In the genomic region with DNA sequence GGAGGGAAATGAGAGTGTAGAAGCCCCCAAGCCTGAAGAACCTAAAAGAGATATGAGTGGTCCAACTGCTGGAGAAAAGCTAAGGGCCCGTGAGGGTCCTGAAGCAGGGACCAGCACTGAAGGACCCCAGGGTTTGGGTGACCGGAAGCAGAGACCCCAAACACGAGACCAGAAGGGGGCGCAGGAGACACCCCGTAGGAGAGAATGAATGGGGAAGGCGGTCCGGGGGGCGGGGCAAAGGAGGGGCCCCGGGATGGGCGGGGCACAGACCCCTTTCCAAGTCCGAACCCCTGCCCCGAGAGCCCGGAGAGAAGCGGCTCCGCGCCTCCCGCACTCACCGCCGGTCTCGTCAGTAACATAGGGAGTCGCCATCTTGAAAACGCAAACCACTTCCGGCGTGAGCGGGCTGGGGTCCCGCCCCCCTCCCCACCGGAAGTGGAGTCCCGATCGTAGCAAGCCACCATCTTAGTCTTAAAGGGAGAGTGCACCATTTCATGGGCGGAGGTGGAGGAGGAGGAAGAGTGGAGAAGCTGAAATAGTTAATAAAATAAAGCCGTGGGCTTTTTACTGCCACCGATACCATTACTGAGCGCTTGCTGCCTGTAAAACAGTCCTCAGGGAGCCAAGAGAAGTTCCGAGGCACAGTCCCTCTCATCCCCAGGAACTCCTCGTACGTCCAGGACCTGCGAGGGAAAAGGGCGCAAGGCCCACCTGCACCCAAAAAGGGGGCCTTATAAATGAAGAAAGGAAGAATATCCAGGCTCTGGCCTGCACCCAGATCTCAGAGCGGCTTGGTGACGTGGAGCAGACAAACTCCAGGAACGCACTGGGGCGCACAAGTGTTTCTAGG, we compare ENCODE assay signal across 8 cellular contexts. TPM values are rescaled to one million over a fixed set of nuclear protein-coding genes. Genes with fewer than 3 reads are reported as not detected.
A peak's percentile ranks its signal among the peaks of the same experiment; 100 is the strongest.
DNase-seq lines count a peak whose midpoint lies in the region; ATAC-seq and TF ChIP-seq lines count a peak whose summit lies in the region.

No MANE protein-coding gene starts in this region.

- peak overlapping the region; percentile 74 for H3K4me3 ChIP-seq in Caco-2 (ENCODE audit: low read depth, low read length)
- H3K4me3 ChIP-seq in HUES48 (ENCODE audit: low read depth, low read length): peak overlapping the region; percentile 87
- H3K4me3 ChIP-seq in endodermal cell (ENCODE audit: low read length): peak overlapping the region; percentile 91

- H3K27me3 ChIP-seq in Caco-2 (replicated peaks; ENCODE audit: control insufficient read depth, insufficient read depth, low read length) (no peaks in the 10 kb centered on the region), HUES48 (ENCODE audit: control insufficient read depth, insufficient read depth, low read length) (0 out of 2 replicates have a peak, but pooled peaks cover 2% of the 10 kb centered on the region), endodermal cell (ENCODE audit: control insufficient read depth, insufficient read depth, low read length, poor library complexity, severe bottlenecking) (peaks cover 6% of the 10 kb centered on the region)

- peak overlapping the region; percentile 97 for H3K27ac ChIP-seq in HUES48 (ENCODE audit: low read depth, low read length)
- peak overlapping the region; percentile 75 for H3K27ac ChIP-seq in endodermal cell (ENCODE audit: low read depth, low read length)

- ATAC-seq in GM21367 (IDR thresholded peaks at IDR 0.05; ENCODE audit: unreplicated experiment): peak; percentile 29

- H3K9ac ChIP-seq in HUES48 (ENCODE audit: low read depth, low read length) (peak overlapping the region; percentile 79), endodermal cell (ENCODE audit: extremely low read depth, low read length, poor library complexity, severe bottlenecking) (peak overlapping the region; percentile 81)

- DNase-seq in Caco-2: peak; percentile 89 to 95
- peak; percentile 86 for DNase-seq in NOMO-1 treated with dmso at 0.1 percent for 144 hours (lab: John Stamatoyannopoulos, UW; ENCODE audit: unreplicated experiment)
- peak; percentile 63 for DNase-seq in activated CD8-positive, alpha-beta memory T cell treated with anti-CD3 and anti-CD28 coated beads, Interleukin-2, amount 50 U/mL, for 1 hour (ENCODE audit: extremely low read depth)
- DNase-seq in endodermal cell: peak; percentile 98
- DNase-seq in mesothelial cell of epicardium (ENCODE audit: low spot score in 2 of 2, unreplicated experiment in 2 of 2): peak; percentile 74 to 86
- DNase-seq in stimulated activated CD8-positive, alpha-beta memory T cell treated with anti-CD3 and anti-CD28 coated beads, Interleukin-15, amount 100 ng/mL, for 4 hours (ENCODE audit: low read depth in 2 of 2): peak; percentile 77 to 81

- H3K4me3 Mint-ChIP-seq in Caco-2 (ENCODE audit: unreplicated experiment): peak overlapping the region; percentile 98
- H3K4me3 Mint-ChIP-seq in endodermal cell: peak overlapping the region; percentile 99
- peak overlapping the region; percentile 99 for H3K4me3 Mint-ChIP-seq in mesothelial cell of epicardium

- intact Hi-C loops in Caco-2 (cut with micrococcal nuclease; ENCODE audit: unreplicated experiment): loop anchor here (1.0 to 2.0 kb wide), 2 partner anchors 110 to 188 kb away; a partner anchor contains a TSS

- no TSS peak for BruUV-seq in Caco-2 (replicated peaks; lab: Mats Ljungman, UMichigan)

- H3K27ac Mint-ChIP-seq in Caco-2 (ENCODE audit: unreplicated experiment) (peak overlapping the region; percentile 97), endodermal cell (peak overlapping the region; percentile 99), mesothelial cell of epicardium (peak overlapping the region; percentile 100)

- H3K4me1 ChIP-seq in Caco-2 (peaks cover 19% of the 10 kb centered on the region), HUES48 (ENCODE audit: control insufficient read depth, insufficient read depth, low read length) (peaks cover 18% of the 10 kb centered on the region), endodermal cell (ENCODE audit: control insufficient read depth, insufficient read depth, low read length) (peaks cover 9% of the 10 kb centered on the region)

- TF ChIP-seq CTCF in Caco-2 (IDR thresholded peaks at IDR 0.05; ENCODE audit: insufficient read depth in 1 of 2, low read depth in 1 of 2, low read length in 1 of 2, severe bottlenecking in 1 of 2, unreplicated experiment in 1 of 2) (peak; percentile 79 to 86), endodermal cell (conservative IDR thresholded peaks at IDR 0.05) (peak; percentile 90), mesothelial cell of epicardium (IDR thresholded peaks at IDR 0.05; ENCODE audit: unreplicated experiment) (peak; percentile 59)

- H3K36me3 ChIP-seq in Caco-2 (ENCODE audit: control insufficient read depth, insufficient read depth, low read length) (peaks cover 1% of the 10 kb centered on the region; the same call in 1 of the 2 replicates), HUES48 (ENCODE audit: control insufficient read depth, insufficient read depth, low read length) (peaks cover 26% of the 10 kb centered on the region), endodermal cell (ENCODE audit: control insufficient read depth, insufficient read depth, low read length) (peaks cover 30% of the 10 kb centered on the region)

- H3K36me3 Mint-ChIP-seq in Caco-2 (ENCODE audit: insufficient read depth, unreplicated experiment) (peaks cover 49% of the 10 kb centered on the region), endodermal cell (ENCODE audit: low read depth) (peaks cover 25% of the 10 kb centered on the region), mesothelial cell of epicardium (peaks cover 3% of the 10 kb centered on the region)

- H3K27me3 Mint-ChIP-seq in Caco-2 (ENCODE audit: insufficient read depth, unreplicated experiment): no peaks in the 10 kb centered on the region
- H3K27me3 Mint-ChIP-seq in endodermal cell (ENCODE audit: insufficient read depth): peaks cover 9% of the 10 kb centered on the region
- H3K27me3 Mint-ChIP-seq in mesothelial cell of epicardium (ENCODE audit: low read depth): no peaks in the 10 kb centered on the region

- H3K4me1 Mint-ChIP-seq in Caco-2 (ENCODE audit: low read depth, unreplicated experiment) (peaks cover 35% of the 10 kb centered on the region), endodermal cell (peaks cover 26% of the 10 kb centered on the region), mesothelial cell of epicardium (peaks cover 45% of the 10 kb centered on the region)

- CTCF ChIA-PET in Caco-2 (lab: Charles Lee): interaction anchor here (0.6 to 2.9 kb wide), 17 partner anchors 13 to 428 kb away, joined by 3 to 11 read pairs (median 5); a partner anchor contains a TSS

- POLR2A ChIA-PET in Caco-2 (lab: Charles Lee): interaction anchor here (0.7 to 2.9 kb wide), 5 partner anchors 18 to 109 kb away, joined by 3 to 21 read pairs (median 6); a partner anchor contains a TSS

- H3K9me3 ChIP-seq in Caco-2: no peaks in the 10 kb centered on the region
- H3K9me3 ChIP-seq in HUES48 (ENCODE audit: control insufficient read depth, insufficient read depth, low read length): no peaks in the 10 kb centered on the region
- H3K9me3 ChIP-seq in endodermal cell (ENCODE audit: control insufficient read depth, low read length): no peaks in the 10 kb centered on the region

- WGBS in endodermal cell (ENCODE audit: insufficient coverage in 1 of 2, insufficient read length in 1 of 2), 2 experiments: 0 to 1% methylated on average over 21 to 42 of the region's 42 CpGs

- H3K9me3 Mint-ChIP-seq in Caco-2 (ENCODE audit: unreplicated experiment) (no peaks in the 10 kb centered on the region), endodermal cell (no peaks in the 10 kb centered on the region), mesothelial cell of epicardium (no peaks in the 10 kb centered on the region)

RNA-seq across cellular contexts. Expression of a gene that starts 0.7 kb away (rescaled TPM):
- total RNA-seq in Caco-2 (2022): 39.3 and 47.2 TPM in 2 replicates
- total RNA-seq in endodermal cell: 10 to 100 TPM; 76.1 to 79.4 TPM
- polyA plus RNA-seq in endodermal cell (2013, experiment 1 of 2): 46.9 TPM
- polyA plus RNA-seq in endodermal cell (2013, experiment 2 of 2): 46.0 TPM
- 21.1 to 23.8 TPM (median 22.9 TPM) in 3 replicates for total RNA-seq in mesothelial cell of epicardium

RNA-seq across cellular contexts. Expression of a gene that starts 4.0 kb away (rescaled TPM):
- 19.4 and 22.2 TPM in 2 replicates for total RNA-seq in Caco-2 (2022)
- 10 to 100 TPM; 10.2 to 11.1 TPM for total RNA-seq in endodermal cell
- polyA plus RNA-seq in endodermal cell (2013, experiment 1 of 2): 20.2 TPM
- polyA plus RNA-seq in endodermal cell (2013, experiment 2 of 2): 20.0 TPM
- 29.7 to 42.2 TPM (median 33.5 TPM) in 3 replicates for total RNA-seq in mesothelial cell of epicardium

RNA-seq across cellular contexts. Expression of a gene that starts 38.9 kb away (rescaled TPM):
- 7.8 and 9.7 TPM in 2 replicates for total RNA-seq in Caco-2 (2022)
- 10 to 100 TPM; 17.2 to 20.8 TPM for total RNA-seq in endodermal cell
- polyA plus RNA-seq in endodermal cell (2013, experiment 1 of 2): 116 TPM
- 78.8 TPM for polyA plus RNA-seq in endodermal cell (2013, experiment 2 of 2)
- 3.6 to 5.3 TPM (median 5.1 TPM) in 3 replicates for total RNA-seq in mesothelial cell of epicardium

RNA-seq across cellular contexts. Expression of a gene that starts 39.7 kb away (rescaled TPM):
- 103 and 110 TPM in 2 replicates for total RNA-seq in Caco-2 (2022)
- 10 to 100 TPM; 60.8 to 69.8 TPM for total RNA-seq in endodermal cell
- polyA plus RNA-seq in endodermal cell (2013, experiment 1 of 2): 98.5 TPM
- polyA plus RNA-seq in endodermal cell (2013, experiment 2 of 2): 97.2 TPM
- 52.0 to 54.0 TPM (median 52.4 TPM) in 3 replicates for total RNA-seq in mesothelial cell of epicardium

RNA-seq across cellular contexts. Expression of a gene that starts 46.9 kb away (rescaled TPM):
- total RNA-seq in Caco-2 (2022) (98.4 and 107 TPM in 2 replicates), endodermal cell (10 to 100 TPM; 91.3 to 95.5 TPM), mesothelial cell of epicardium (99.3 to 104 TPM (median 101 TPM) in 3 replicates)
- polyA plus RNA-seq in endodermal cell (2013, experiment 1 of 2): 90.8 TPM
- 94.2 TPM for polyA plus RNA-seq in endodermal cell (2013, experiment 2 of 2)

Comparison
In these comparisons a context has a peak if more than half of its experiments do, and no peak if none do; other contexts are left out.
1. Peak in every context shown above with its lines: DNase-seq, ATAC-seq, H3K4me3 ChIP-seq and H3K27ac ChIP-seq.